8 cellular contexts compared by ENCODE assay signal in the genomic region with DNA sequence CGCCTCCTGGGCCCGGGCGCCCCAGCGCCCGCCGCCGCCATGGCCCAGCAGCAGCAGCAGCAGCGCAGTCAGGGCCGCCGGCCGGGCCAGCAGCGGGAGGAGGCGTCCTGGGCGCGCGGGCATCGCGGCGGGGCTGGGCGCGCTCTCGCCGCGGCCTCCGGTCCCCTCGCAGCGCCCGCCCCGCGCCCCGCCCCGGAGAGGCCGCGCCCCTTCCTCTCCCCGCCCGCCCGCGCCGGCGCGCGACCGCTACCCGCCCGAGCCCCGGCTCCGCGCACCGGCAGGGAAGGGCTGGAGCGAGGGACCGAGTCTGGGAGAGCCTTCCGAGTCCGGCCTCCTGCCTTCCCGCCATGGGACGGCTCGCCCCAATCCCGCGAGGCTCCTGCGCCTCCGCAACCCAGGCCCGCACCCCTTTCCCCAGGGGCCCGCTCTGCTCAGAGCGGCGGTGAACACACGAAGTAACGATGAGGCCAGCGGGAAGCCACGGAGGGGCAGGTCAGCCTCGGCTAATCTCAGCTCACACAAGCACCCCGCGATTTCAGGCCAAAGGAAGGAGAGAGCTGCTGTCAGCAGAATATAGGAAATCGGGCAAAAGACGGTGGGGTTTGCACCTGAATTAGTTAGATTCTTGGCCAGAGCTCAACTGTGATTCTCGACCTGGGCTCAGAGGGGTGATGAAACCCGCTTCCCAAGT.
DNase-seq lines count a peak whose midpoint lies in the region; ATAC-seq and TF ChIP-seq lines count a peak whose summit lies in the region.

A gene (minus strand): TSS at position 135 of the 691 bp plus-strand sequence. CDS start 12 bp downstream, at position 123.

- TF ChIP-seq CTCF in 22Rv1 (IDR thresholded peaks at IDR 0.05), result no peak
- no peak for TF ChIP-seq CTCF in coronary artery (IDR thresholded peaks at IDR 0.05)

- peak; percentile 76 for TF ChIP-seq POLR2A in GM18526 (IDR thresholded peaks at IDR 0.05; ENCODE audit: extremely low read depth, insufficient read length)

- H3K4me3 ChIP-seq in coronary artery, result peak within 1 kb of the TSS; percentile 97

- H3K27ac ChIP-seq in 22Rv1, result peak within 1 kb of the TSS; percentile 74
- H3K27ac ChIP-seq in coronary artery, result peak within 1 kb of the TSS; percentile 57 to 82

- peak; percentile 88 for DNase-seq in NCI-H2227 (lab: John Stamatoyannopoulos, UW; ENCODE audit: unreplicated experiment)
- peak; percentile 76 for DNase-seq in activated CD4-positive, alpha-beta T cell treated with anti-CD3 and anti-CD28 coated beads for 48 hours
- peak; percentile 77 for DNase-seq in coronary artery (ENCODE audit: low spot score)
- peak; percentile 93 for DNase-seq in left kidney (ENCODE audit: low read depth, low spot score)
- peak; percentile 57 for DNase-seq in stimulated activated CD4-positive, alpha-beta T cell treated with anti-CD3 and anti-CD28 coated beads, Interleukin-1b, Interleukin-23, amount 100 ng/mL, for 48 hours

- ATAC-seq in HG03064 (IDR thresholded peaks at IDR 0.05; ENCODE audit: low read depth, unreplicated experiment), result peak; percentile 67

Comparison
In these comparisons a context has a peak if more than half of its experiments do, and no peak if none do; other contexts are left out.
1. Peak in every context shown above with its lines: DNase-seq, ATAC-seq, H3K4me3 ChIP-seq and H3K27ac ChIP-seq.